In the genomic region with DNA sequence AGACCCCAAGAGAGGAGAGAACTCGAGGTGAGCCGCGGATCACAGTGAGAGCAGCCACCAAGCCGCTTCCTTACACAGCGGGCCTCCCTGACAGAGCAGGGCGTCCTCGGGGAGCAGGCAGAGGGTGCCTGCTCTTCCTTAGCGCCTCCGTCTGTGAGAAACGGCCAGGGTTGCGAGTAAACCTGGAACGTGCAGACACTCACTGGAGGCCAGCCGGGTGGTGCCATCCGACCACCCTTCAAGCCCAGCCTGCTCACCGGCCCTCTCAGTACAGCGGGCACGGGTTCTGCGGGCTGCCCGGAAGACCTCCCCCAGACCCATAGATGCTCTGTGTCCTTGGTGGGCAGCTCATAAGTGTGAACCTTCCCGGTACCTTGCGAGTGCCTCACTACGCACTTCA, we compare ENCODE assay signal across 1 cellular context.
TF ChIP-seq lines count a peak whose summit lies in the region.

No MANE protein-coding gene starts in this region.

TF ChIP-seq in GM23338, 12 proteins besides CTCF, POLR2A, EP300 and RAD21 (continued from another document):
- TF ChIP-seq, protein P1, sequence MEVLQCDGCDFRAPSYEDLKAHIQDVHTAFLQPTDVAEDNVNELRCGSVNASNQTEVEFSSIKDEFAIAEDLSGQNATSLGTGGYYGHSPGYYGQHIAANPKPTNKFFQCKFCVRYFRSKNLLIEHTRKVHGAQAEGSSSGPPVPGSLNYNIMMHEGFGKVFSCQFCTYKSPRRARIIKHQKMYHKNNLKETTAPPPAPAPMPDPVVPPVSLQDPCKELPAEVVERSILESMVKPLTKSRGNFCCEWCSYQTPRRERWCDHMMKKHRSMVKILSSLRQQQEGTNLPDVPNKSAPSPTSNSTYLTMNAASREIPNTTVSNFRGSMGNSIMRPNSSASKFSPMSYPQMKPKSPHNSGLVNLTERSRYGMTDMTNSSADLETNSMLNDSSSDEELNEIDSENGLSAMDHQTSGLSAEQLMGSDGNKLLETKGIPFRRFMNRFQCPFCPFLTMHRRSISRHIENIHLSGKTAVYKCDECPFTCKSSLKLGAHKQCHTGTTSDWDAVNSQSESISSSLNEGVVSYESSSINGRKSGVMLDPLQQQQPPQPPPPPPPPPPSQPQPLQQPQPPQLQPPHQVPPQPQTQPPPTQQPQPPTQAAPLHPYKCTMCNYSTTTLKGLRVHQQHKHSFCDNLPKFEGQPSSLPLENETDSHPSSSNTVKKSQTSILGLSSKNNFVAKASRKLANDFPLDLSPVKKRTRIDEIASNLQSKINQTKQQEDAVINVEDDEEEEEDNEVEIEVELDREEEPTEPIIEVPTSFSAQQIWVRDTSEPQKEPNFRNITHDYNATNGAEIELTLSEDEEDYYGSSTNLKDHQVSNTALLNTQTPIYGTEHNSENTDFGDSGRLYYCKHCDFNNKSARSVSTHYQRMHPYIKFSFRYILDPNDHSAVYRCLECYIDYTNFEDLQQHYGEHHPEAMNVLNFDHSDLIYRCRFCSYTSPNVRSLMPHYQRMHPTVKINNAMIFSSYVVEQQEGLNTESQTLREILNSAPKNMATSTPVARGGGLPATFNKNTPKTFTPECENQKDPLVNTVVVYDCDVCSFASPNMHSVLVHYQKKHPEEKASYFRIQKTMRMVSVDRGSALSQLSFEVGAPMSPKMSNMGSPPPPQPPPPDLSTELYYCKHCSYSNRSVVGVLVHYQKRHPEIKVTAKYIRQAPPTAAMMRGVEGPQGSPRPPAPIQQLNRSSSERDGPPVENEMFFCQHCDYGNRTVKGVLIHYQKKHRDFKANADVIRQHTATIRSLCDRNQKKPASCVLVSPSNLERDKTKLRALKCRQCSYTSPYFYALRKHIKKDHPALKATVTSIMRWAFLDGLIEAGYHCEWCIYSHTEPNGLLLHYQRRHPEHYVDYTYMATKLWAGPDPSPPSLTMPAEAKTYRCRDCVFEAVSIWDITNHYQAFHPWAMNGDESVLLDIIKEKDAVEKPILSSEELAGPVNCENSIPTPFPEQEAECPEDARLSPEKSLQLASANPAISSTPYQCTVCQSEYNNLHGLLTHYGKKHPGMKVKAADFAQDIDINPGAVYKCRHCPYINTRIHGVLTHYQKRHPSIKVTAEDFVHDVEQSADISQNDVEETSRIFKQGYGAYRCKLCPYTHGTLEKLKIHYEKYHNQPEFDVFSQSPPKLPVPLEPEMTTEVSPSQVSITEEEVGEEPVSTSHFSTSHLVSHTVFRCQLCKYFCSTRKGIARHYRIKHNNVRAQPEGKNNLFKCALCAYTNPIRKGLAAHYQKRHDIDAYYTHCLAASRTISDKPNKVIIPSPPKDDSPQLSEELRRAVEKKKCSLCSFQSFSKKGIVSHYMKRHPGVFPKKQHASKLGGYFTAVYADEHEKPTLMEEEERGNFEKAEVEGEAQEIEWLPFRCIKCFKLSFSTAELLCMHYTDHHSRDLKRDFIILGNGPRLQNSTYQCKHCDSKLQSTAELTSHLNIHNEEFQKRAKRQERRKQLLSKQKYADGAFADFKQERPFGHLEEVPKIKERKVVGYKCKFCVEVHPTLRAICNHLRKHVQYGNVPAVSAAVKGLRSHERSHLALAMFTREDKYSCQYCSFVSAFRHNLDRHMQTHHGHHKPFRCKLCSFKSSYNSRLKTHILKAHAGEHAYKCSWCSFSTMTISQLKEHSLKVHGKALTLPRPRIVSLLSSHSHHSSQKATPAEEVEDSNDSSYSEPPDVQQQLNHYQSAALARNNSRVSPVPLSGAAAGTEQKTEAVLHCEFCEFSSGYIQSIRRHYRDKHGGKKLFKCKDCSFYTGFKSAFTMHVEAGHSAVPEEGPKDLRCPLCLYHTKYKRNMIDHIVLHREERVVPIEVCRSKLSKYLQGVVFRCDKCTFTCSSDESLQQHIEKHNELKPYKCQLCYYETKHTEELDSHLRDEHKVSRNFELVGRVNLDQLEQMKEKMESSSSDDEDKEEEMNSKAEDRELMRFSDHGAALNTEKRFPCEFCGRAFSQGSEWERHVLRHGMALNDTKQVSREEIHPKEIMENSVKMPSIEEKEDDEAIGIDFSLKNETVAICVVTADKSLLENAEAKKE (CRISPR knock-in tag; IDR thresholded peaks at IDR 0.05), result no peak
- TF ChIP-seq, protein P2, sequence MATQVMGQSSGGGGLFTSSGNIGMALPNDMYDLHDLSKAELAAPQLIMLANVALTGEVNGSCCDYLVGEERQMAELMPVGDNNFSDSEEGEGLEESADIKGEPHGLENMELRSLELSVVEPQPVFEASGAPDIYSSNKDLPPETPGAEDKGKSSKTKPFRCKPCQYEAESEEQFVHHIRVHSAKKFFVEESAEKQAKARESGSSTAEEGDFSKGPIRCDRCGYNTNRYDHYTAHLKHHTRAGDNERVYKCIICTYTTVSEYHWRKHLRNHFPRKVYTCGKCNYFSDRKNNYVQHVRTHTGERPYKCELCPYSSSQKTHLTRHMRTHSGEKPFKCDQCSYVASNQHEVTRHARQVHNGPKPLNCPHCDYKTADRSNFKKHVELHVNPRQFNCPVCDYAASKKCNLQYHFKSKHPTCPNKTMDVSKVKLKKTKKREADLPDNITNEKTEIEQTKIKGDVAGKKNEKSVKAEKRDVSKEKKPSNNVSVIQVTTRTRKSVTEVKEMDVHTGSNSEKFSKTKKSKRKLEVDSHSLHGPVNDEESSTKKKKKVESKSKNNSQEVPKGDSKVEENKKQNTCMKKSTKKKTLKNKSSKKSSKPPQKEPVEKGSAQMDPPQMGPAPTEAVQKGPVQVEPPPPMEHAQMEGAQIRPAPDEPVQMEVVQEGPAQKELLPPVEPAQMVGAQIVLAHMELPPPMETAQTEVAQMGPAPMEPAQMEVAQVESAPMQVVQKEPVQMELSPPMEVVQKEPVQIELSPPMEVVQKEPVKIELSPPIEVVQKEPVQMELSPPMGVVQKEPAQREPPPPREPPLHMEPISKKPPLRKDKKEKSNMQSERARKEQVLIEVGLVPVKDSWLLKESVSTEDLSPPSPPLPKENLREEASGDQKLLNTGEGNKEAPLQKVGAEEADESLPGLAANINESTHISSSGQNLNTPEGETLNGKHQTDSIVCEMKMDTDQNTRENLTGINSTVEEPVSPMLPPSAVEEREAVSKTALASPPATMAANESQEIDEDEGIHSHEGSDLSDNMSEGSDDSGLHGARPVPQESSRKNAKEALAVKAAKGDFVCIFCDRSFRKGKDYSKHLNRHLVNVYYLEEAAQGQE (IDR thresholded peaks at IDR 0.05; ENCODE audit: unreplicated experiment), result no peak
- TF ChIP-seq, protein P3, sequence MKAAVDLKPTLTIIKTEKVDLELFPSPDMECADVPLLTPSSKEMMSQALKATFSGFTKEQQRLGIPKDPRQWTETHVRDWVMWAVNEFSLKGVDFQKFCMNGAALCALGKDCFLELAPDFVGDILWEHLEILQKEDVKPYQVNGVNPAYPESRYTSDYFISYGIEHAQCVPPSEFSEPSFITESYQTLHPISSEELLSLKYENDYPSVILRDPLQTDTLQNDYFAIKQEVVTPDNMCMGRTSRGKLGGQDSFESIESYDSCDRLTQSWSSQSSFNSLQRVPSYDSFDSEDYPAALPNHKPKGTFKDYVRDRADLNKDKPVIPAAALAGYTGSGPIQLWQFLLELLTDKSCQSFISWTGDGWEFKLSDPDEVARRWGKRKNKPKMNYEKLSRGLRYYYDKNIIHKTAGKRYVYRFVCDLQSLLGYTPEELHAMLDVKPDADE (IDR thresholded peaks at IDR 0.05), result no peak
- no peak for TF ChIP-seq EZH2phosphoT487 (IDR thresholded peaks at IDR 0.05; ENCODE audit: unreplicated experiment)
- TF ChIP-seq EZH2 (IDR thresholded peaks at IDR 0.05; ENCODE audit: low read depth, unreplicated experiment), result no peak
- no peak for TF ChIP-seq CREB1 (CRISPR knock-in tag; IDR thresholded peaks at IDR 0.05; ENCODE audit: low read depth)
- no peak for TF ChIP-seq JUNB (IDR thresholded peaks at IDR 0.05; ENCODE audit: unreplicated experiment)
- no peak for TF ChIP-seq NANOG (IDR thresholded peaks at IDR 0.05; ENCODE audit: borderline replicate concordance)
- TF ChIP-seq STAT1 (IDR thresholded peaks at IDR 0.05; ENCODE audit: unreplicated experiment), result no peak
- TF ChIP-seq ZNF114 (CRISPR knock-in tag; IDR thresholded peaks at IDR 0.05), result no peak
